In genomic region chr4:187157380-187157958, GRCh38 we compare ENCODE assay signal across 1 cellular context.
TF ChIP-seq lines count a peak whose summit lies in the region.

No MANE protein-coding gene starts in this region.

TF ChIP-seq in GM23338, 12 proteins besides CTCF, POLR2A, EP300 and RAD21 (continued from another document):
- TF ChIP-seq ZNF462 (CRISPR knock-in tag; IDR thresholded peaks at IDR 0.05), result no peak
- TF ChIP-seq EZH2phosphoT487 (IDR thresholded peaks at IDR 0.05; ENCODE audit: unreplicated experiment), result no peak
TF ChIP-seq in GM23338: peak in this region for 0.
